11 cellular contexts compared by ENCODE assay signal in the genomic region with DNA sequence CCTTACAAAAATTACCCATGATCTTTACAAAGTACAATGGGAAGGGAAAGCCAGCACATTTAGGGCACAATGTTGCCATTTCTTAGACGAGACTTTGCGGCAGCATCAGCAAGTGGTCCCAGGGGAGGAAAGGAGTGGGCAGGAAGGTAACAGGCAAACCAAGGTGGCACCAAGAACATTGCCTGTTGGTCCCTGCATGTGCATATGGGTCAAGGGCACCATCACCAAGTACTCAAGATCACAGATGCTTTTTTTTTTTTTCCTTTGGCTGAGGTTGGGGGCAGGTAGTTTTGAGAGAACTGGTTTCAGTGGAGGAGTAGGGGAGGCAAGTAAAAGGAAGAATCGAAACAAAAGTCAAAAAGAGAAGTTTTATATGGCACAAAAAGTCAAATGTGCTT. TPM values are rescaled to one million over a fixed set of nuclear protein-coding genes. Genes with fewer than 3 reads are reported as not detected.
A peak's percentile ranks its signal among the peaks of the same experiment; 100 is the strongest.
DNase-seq lines count a peak whose midpoint lies in the region; ATAC-seq, FAIRE-seq and TF ChIP-seq lines count a peak whose summit lies in the region.
"Had no signal": no experiment of that assay in that cellular context is flagged by ENCODE, and none has a peak within 500 bp of the region (broad histone marks: within the 10 kb centered on the region; RNA-seq: fewer than 3 reads in every experiment).

No MANE protein-coding gene starts in this region.

- FAIRE-seq in H54 (lab: Jason Lieb, UNC) = no peak

- peak overlapping the region; percentile 98 for H3K4me3 Mint-ChIP-seq in activated T-helper 2 cell treated with anti-CD3 and anti-CD28 coated beads, Interferon-gamma antibody, Interleukin-2, Interleukin-4, amounts not matched to agents 10 μg/mL and 5 μg/mL and 100 μg/mL, durations not matched to agents 14 hours and 24 hours and 36 hours (ENCODE audit: low read depth)
- peak overlapping the region; percentile 87 to 92 for H3K4me3 Mint-ChIP-seq in stimulated activated naive CD8-positive, alpha-beta T cell treated with anti-CD3 and anti-CD28 coated beads, Interleukin-15, amount 100 ng/mL, for 72 hours

- peak overlapping the region in 5 of 59 donors; percentile 1 to 32 (median 12) for H3K27ac ChIP-seq in dorsolateral prefrontal cortex

- no peaks in the 10 kb centered on the region for H3K9me3 Mint-ChIP-seq in activated T-helper 2 cell treated with anti-CD3 and anti-CD28 coated beads, Interferon-gamma antibody, Interleukin-2, Interleukin-4, amounts not matched to agents 10 μg/mL and 5 μg/mL and 100 μg/mL, durations not matched to agents 14 hours and 24 hours and 36 hours
- no peaks in the 10 kb centered on the region for H3K9me3 Mint-ChIP-seq in stimulated activated naive CD8-positive, alpha-beta T cell treated with anti-CD3 and anti-CD28 coated beads, Interleukin-15, amount 100 ng/mL, for 72 hours

- peak overlapping the region; percentile 96 for H3K27ac Mint-ChIP-seq in activated T-helper 2 cell treated with anti-CD3 and anti-CD28 coated beads, Interferon-gamma antibody, Interleukin-2, Interleukin-4, amounts not matched to agents 10 μg/mL and 5 μg/mL and 100 μg/mL, durations not matched to agents 14 hours and 24 hours and 36 hours
- H3K27ac Mint-ChIP-seq in stimulated activated naive CD8-positive, alpha-beta T cell treated with anti-CD3 and anti-CD28 coated beads, Interleukin-15, amount 100 ng/mL, for 72 hours = peak overlapping the region; percentile 97 to 99

- no peak for TF ChIP-seq POLR2A in H54 (IDR thresholded peaks at IDR 0.05; ENCODE audit: low read depth, low read length)

- no peak overlapping the region for H3K4me3 ChIP-seq in dorsolateral prefrontal cortex

- H3K27me3 Mint-ChIP-seq in activated T-helper 2 cell treated with anti-CD3 and anti-CD28 coated beads, Interferon-gamma antibody, Interleukin-2, Interleukin-4, amounts not matched to agents 10 μg/mL and 5 μg/mL and 100 μg/mL, durations not matched to agents 14 hours and 24 hours and 36 hours (ENCODE audit: low read depth) = no peaks in the 10 kb centered on the region
- no peaks in the 10 kb centered on the region for H3K27me3 Mint-ChIP-seq in stimulated activated naive CD8-positive, alpha-beta T cell treated with anti-CD3 and anti-CD28 coated beads, Interleukin-15, amount 100 ng/mL, for 72 hours

- intact Hi-C loops in activated T-helper 2 cell treated with anti-CD3 and anti-CD28 coated beads, Interferon-gamma antibody, Interleukin-2, Interleukin-4, amounts not matched to agents 10 μg/mL and 5 μg/mL and 100 μg/mL, durations not matched to agents 14 hours and 24 hours and 36 hours (cut with micrococcal nuclease) = loop anchor here (1.0 to 5.0 kb wide), 5 partner anchors 9 to 1102 kb away; no protein-coding TSS in a partner anchor
- intact Hi-C loops in dorsolateral prefrontal cortex (cut with DNase I) = no loop called here

- peak; percentile 14 for ATAC-seq in HG02870 (IDR thresholded peaks at IDR 0.05; ENCODE audit: unreplicated experiment)
- ATAC-seq in stimulated activated naive CD8-positive, alpha-beta T cell treated with anti-CD3 and anti-CD28 coated beads, Interleukin-15, amount 100 ng/mL, for 72 hours = peak; percentile 51
- ATAC-seq: HCT116 had no signal

- TF ChIP-seq CTCF in dorsolateral prefrontal cortex (IDR thresholded peaks at IDR 0.05 in 54 of 56, conservative IDR thresholded peaks at IDR 0.05 in 2 of 56; ENCODE audit: low read depth in 1 of 56, partially characterized antibody in 56 of 56) = no peak

- DNase-seq in activated CD8-positive, alpha-beta memory T cell treated with anti-CD3 and anti-CD28 coated beads for 24 hours = peak; percentile 78
- DNase-seq in activated CD8-positive, alpha-beta memory T cell treated with anti-CD3 and anti-CD28 coated beads, Interleukin-2, amount 50 U/mL, for 4 hours = no peak
- no peak for DNase-seq in activated T-helper 2 cell treated with anti-CD3 and anti-CD28 coated beads, Interferon-gamma antibody, Interleukin-2, Interleukin-4, amounts not matched to agents 10 μg/mL and 5 μg/mL and 100 μg/mL, durations not matched to agents 14 hours and 24 hours and 36 hours (ENCODE audit: low spot score)
- DNase-seq in stimulated activated naive CD8-positive, alpha-beta T cell treated with anti-CD3 and anti-CD28 coated beads, Interleukin-15, amount 100 ng/mL, for 72 hours = peak; percentile 57 to 80
- DNase-seq in dorsolateral prefrontal cortex (no peak), RKO (ENCODE audit: low spot score) (no peak), H54 (ENCODE audit: insufficient read length, low spot score) (no peak)
- DNase-seq: NCI-H226 had no signal

- peaks cover 0 to 3% (median 0%) of the 10 kb centered on the region in 45 donors for H3K27me3 ChIP-seq in dorsolateral prefrontal cortex
- H3K27me3 ChIP-seq: esophagus muscularis mucosa had no signal

- peaks cover 43% of the 10 kb centered on the region for H3K36me3 Mint-ChIP-seq in activated T-helper 2 cell treated with anti-CD3 and anti-CD28 coated beads, Interferon-gamma antibody, Interleukin-2, Interleukin-4, amounts not matched to agents 10 μg/mL and 5 μg/mL and 100 μg/mL, durations not matched to agents 14 hours and 24 hours and 36 hours (ENCODE audit: low read depth)

- H3K4me1 Mint-ChIP-seq in activated T-helper 2 cell treated with anti-CD3 and anti-CD28 coated beads, Interferon-gamma antibody, Interleukin-2, Interleukin-4, amounts not matched to agents 10 μg/mL and 5 μg/mL and 100 μg/mL, durations not matched to agents 14 hours and 24 hours and 36 hours (ENCODE audit: low read depth) = peaks cover 48% of the 10 kb centered on the region
- peaks cover 29% of the 10 kb centered on the region for H3K4me1 Mint-ChIP-seq in stimulated activated naive CD8-positive, alpha-beta T cell treated with anti-CD3 and anti-CD28 coated beads, Interleukin-15, amount 100 ng/mL, for 72 hours

RNA-seq across cellular contexts. Expression of a gene that starts 0.8 kb away (rescaled TPM):
- 199 and 206 TPM in 2 replicates for total RNA-seq in activated T-helper 2 cell treated with anti-CD3 and anti-CD28 coated beads, Interferon-gamma antibody, Interleukin-2, Interleukin-4, amounts not matched to agents 10 μg/mL and 5 μg/mL and 100 μg/mL, durations not matched to agents 14 hours and 24 hours and 36 hours
- 1 to 10 TPM in 99 of 120 experiments, under 1 TPM in 19, not detected in 2; 0.40 to 9.7 (median 1.8) TPM for total RNA-seq in dorsolateral prefrontal cortex

Comparison
In these comparisons a context has a peak if more than half of its experiments do, and no peak if none do; other contexts are left out.
1. DNase-seq: peak in activated CD8-positive, alpha-beta memory T cell treated with anti-CD3 and anti-CD28 coated beads for 24 hours (single experiment) and stimulated activated naive CD8-positive, alpha-beta T cell treated with anti-CD3 and anti-CD28 coated beads, Interleukin-15, amount 100 ng/mL, for 72 hours (2 of 2); none in activated CD8-positive, alpha-beta memory T cell treated with anti-CD3 and anti-CD28 coated beads, Interleukin-2, amount 50 U/mL, for 4 hours (single experiment), activated T-helper 2 cell treated with anti-CD3 and anti-CD28 coated beads, Interferon-gamma antibody, Interleukin-2, Interleukin-4, amounts not matched to agents 10 μg/mL and 5 μg/mL and 100 μg/mL, durations not matched to agents 14 hours and 24 hours and 36 hours (single experiment), dorsolateral prefrontal cortex (0 of 10), RKO (single experiment) and H54 (single experiment).
2. RNA of a gene that starts 0.8 kb away (total RNA-seq): 199 to 206 TPM in activated T-helper 2 cell treated with anti-CD3 and anti-CD28 coated beads, Interferon-gamma antibody, Interleukin-2, Interleukin-4, amounts not matched to agents 10 μg/mL and 5 μg/mL and 100 μg/mL, durations not matched to agents 14 hours and 24 hours and 36 hours; 0.40 to 9.7 TPM in dorsolateral prefrontal cortex; every median in the first group is over 10 times any median in the second.